ENCODE assay signal across 24 cellular contexts in genomic region chr9:75775966-75776691, GRCh38.
"Had no signal": no experiment of that assay in that cellular context is flagged by ENCODE, and none has a peak within 500 bp of the region (broad histone marks: within the 10 kb centered on the region; RNA-seq: fewer than 3 reads in every experiment).

No MANE protein-coding gene starts in this region.

- H3K36me3 ChIP-seq: esophagus muscularis mucosa, gastrocnemius medialis, heart right ventricle, left ventricle myocardium inferior, spleen, tibial nerve had no signal

- H3K9ac ChIP-seq: parathyroid adenoma had no signal

- H3K27ac ChIP-seq: epithelial cell of prostate, esophagus muscularis mucosa, gastrocnemius medialis, heart right ventricle, left ventricle myocardium inferior, parathyroid adenoma, psoas muscle, spleen, testis, tibial nerve had no signal

- H3K4me3 Mint-ChIP-seq: naive B cell; nephron; stimulated activated naive B cell treated with anti-CD40 and anti-IgM and Interleukin-4, amounts not matched to agents 10 μg/mL and 1 μg/mL and 100 μg/mL, for 72 hours; stimulated activated naive CD8-positive, alpha-beta T cell treated with anti-CD3 and anti-CD28 coated beads, Interleukin-15, amount 100 ng/mL, for 72 hours had no signal

- DNase-seq: effector memory CD4-positive, alpha-beta T cell; gastrocnemius medialis; hypothalamus; mesenchymal stem cell; midbrain; naive B cell; psoas muscle; retina; spleen; stimulated activated CD4-positive, alpha-beta T cell treated with anti-CD3 and anti-CD28 coated beads, Interleukin-15, amount 100 ng/mL, for 24 hours; stimulated activated CD4-positive, alpha-beta T cell treated with anti-CD3 and anti-CD28 coated beads, Interleukin-1b, Interleukin-23, amount 100 ng/mL, for 48 hours; stimulated activated CD4-positive, alpha-beta T cell treated with anti-CD3 and anti-CD28 coated beads, Interleukin-4, amount 100 ng/mL, for 24 hours; stimulated activated naive B cell treated with anti-CD40 and anti-IgM and Interleukin-4, amounts not matched to agents 10 μg/mL and 1 μg/mL and 100 μg/mL, for 72 hours; stimulated activated naive CD8-positive, alpha-beta T cell treated with anti-CD3 and anti-CD28 coated beads, Interleukin-15, amount 100 ng/mL, for 72 hours; testis had no signal

- H3K9me3 Mint-ChIP-seq: nephron had no signal

- H3K27me3 Mint-ChIP-seq: naive B cell; stimulated activated naive B cell treated with anti-CD40 and anti-IgM and Interleukin-4, amounts not matched to agents 10 μg/mL and 1 μg/mL and 100 μg/mL, for 72 hours had no signal

- H3K4me1 ChIP-seq: esophagus muscularis mucosa, gastrocnemius medialis, left ventricle myocardium inferior, parathyroid adenoma, psoas muscle, spleen, testis, tibial nerve had no signal

- H3K27ac Mint-ChIP-seq: naive B cell; nephron; stimulated activated naive B cell treated with anti-CD40 and anti-IgM and Interleukin-4, amounts not matched to agents 10 μg/mL and 1 μg/mL and 100 μg/mL, for 72 hours; stimulated activated naive CD8-positive, alpha-beta T cell treated with anti-CD3 and anti-CD28 coated beads, Interleukin-15, amount 100 ng/mL, for 72 hours had no signal

- H3K4me1 Mint-ChIP-seq: naive B cell; nephron; stimulated activated naive B cell treated with anti-CD40 and anti-IgM and Interleukin-4, amounts not matched to agents 10 μg/mL and 1 μg/mL and 100 μg/mL, for 72 hours; stimulated activated naive CD8-positive, alpha-beta T cell treated with anti-CD3 and anti-CD28 coated beads, Interleukin-15, amount 100 ng/mL, for 72 hours had no signal

- ATAC-seq: gastrocnemius medialis; psoas muscle; sciatic nerve; stimulated activated naive B cell treated with anti-CD40 and anti-IgM and Interleukin-4, amounts not matched to agents 10 μg/mL and 1 μg/mL and 100 μg/mL, for 72 hours; stimulated activated naive CD8-positive, alpha-beta T cell treated with anti-CD3 and anti-CD28 coated beads, Interleukin-15, amount 100 ng/mL, for 72 hours had no signal

- H3K36me3 Mint-ChIP-seq: naive B cell; stimulated activated naive B cell treated with anti-CD40 and anti-IgM and Interleukin-4, amounts not matched to agents 10 μg/mL and 1 μg/mL and 100 μg/mL, for 72 hours had no signal

- H3K27me3 ChIP-seq: esophagus muscularis mucosa, gastrocnemius medialis, heart right ventricle, spleen, testis, tibial nerve had no signal

- H3K4me3 ChIP-seq: esophagus muscularis mucosa, gastrocnemius medialis, heart right ventricle, left ventricle myocardium inferior, lung, psoas muscle, spleen, testis, tibial nerve had no signal

- H3K9me3 ChIP-seq: gastrocnemius medialis, psoas muscle, testis had no signal
